Comparison of ENCODE assay signal across 1 cellular context in the genomic region with DNA sequence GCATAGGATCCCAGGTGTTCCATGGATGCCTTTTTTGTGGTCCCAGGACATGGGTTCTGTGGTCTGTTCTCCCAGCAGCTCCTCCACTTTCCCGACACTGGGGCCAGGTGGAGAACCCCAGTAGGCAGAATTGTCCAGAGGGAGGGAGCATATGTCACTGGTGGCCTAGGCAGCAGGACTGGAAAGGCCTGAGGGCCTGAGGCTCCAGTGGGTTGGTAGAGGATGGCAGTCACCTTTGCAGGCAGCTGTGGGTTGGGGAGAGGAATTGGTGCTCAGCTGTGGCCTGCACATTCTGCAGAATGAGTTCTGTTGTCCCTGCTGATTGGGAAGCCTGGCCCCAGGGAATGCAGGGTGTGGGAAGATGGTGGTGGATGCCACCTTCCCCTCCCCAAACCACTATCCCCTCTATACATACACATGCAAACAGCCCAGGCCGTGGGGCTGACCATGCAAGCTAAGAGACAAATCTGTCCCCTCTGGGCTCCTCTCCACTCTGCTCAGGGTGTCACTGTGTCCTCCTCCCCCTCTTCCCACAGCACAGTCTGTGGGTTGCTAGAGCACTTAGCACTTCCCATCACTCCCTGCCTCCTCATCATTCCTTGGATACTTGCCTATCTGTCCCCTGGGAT.
TF ChIP-seq lines count a peak whose summit lies in the region.

No MANE protein-coding gene starts in this region.

TF ChIP-seq in IMR-90, 13 proteins besides CTCF, POLR2A, EP300 and RAD21:
- no peak for TF ChIP-seq MAFK (IDR thresholded peaks at IDR 0.05; ENCODE audit: low read depth, low read length)
- TF ChIP-seq BHLHE40 (IDR thresholded peaks at IDR 0.05; ENCODE audit: low read depth, low read length): no peak
- no peak for TF ChIP-seq CEBPB (IDR thresholded peaks at IDR 0.05; ENCODE audit: low read depth, low read length)
- no peak for TF ChIP-seq MXI1 (IDR thresholded peaks at IDR 0.05; ENCODE audit: borderline replicate concordance, low read depth, low read length)
- no peak for TF ChIP-seq RFX5 (IDR thresholded peaks at IDR 0.05; ENCODE audit: low read depth, low read length)
- TF ChIP-seq RCOR1 (IDR thresholded peaks at IDR 0.05; ENCODE audit: insufficient replicate concordance, low read length): no peak
- no peak for TF ChIP-seq CHD1 (IDR thresholded peaks at IDR 0.05; ENCODE audit: low read depth, low read length)
- no peak for TF ChIP-seq MAZ (IDR thresholded peaks at IDR 0.05; ENCODE audit: borderline replicate concordance, low read depth, low read length)
- TF ChIP-seq, protein P1, sequence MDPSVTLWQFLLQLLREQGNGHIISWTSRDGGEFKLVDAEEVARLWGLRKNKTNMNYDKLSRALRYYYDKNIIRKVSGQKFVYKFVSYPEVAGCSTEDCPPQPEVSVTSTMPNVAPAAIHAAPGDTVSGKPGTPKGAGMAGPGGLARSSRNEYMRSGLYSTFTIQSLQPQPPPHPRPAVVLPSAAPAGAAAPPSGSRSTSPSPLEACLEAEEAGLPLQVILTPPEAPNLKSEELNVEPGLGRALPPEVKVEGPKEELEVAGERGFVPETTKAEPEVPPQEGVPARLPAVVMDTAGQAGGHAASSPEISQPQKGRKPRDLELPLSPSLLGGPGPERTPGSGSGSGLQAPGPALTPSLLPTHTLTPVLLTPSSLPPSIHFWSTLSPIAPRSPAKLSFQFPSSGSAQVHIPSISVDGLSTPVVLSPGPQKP (IDR thresholded peaks at IDR 0.05; ENCODE audit: borderline replicate concordance, low read depth, low read length): no peak
- no peak for TF ChIP-seq FOS (IDR thresholded peaks at IDR 0.05; ENCODE audit: low read depth, low read length)
- no peak for TF ChIP-seq SMC3 (IDR thresholded peaks at IDR 0.05; ENCODE audit: low read depth, low read length)
- TF ChIP-seq, protein P2, sequence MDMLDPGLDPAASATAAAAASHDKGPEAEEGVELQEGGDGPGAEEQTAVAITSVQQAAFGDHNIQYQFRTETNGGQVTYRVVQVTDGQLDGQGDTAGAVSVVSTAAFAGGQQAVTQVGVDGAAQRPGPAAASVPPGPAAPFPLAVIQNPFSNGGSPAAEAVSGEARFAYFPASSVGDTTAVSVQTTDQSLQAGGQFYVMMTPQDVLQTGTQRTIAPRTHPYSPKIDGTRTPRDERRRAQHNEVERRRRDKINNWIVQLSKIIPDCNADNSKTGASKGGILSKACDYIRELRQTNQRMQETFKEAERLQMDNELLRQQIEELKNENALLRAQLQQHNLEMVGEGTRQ (IDR thresholded peaks at IDR 0.05; ENCODE audit: low read depth, low read length): no peak
- TF ChIP-seq NFE2L2 (IDR thresholded peaks at IDR 0.05; ENCODE audit: low read depth, low read length): no peak
